Comparison of ENCODE assay signal across 6 cellular contexts in the genomic region with DNA sequence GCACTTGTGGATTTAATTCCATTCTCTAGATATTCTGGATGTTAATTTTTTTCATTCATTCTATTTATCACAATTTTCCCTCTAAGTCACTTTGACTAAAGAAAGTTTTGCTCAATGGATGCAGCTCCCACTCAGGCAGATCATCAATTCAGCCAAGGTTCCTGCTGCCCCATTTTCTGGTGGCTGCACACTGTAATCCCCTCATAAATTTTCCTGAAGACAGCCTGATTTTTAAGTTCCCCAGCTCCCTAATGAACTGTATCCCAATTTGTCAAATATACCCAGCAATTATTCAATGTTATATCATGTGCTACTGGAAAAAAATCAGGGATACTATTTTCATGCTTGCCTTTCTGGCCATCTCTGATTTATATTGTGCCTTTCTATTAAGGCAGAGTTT.
"Had no signal": no experiment of that assay in that cellular context is flagged by ENCODE, and none has a peak within 500 bp of the region (broad histone marks: within the 10 kb centered on the region; RNA-seq: fewer than 3 reads in every experiment).

No MANE protein-coding gene starts in this region.

- DNase-seq: GM23248, GOT3, H7, IMR-90, KBM-7 had no signal

- ATAC-seq: HCT116 had no signal
